In genomic region chr13:73967397-73968165, GRCh38 we compare ENCODE assay signal across 11 cellular contexts.
A peak's percentile ranks its signal among the peaks of the same experiment; 100 is the strongest.
DNase-seq lines count a peak whose midpoint lies in the region; ATAC-seq, FAIRE-seq and TF ChIP-seq lines count a peak whose summit lies in the region.
"Had no signal": no experiment of that assay in that cellular context is flagged by ENCODE, and none has a peak within 500 bp of the region (broad histone marks: within the 10 kb centered on the region; RNA-seq: fewer than 3 reads in every experiment).

No MANE protein-coding gene starts in this region.

- intact Hi-C loops in naive thymus-derived CD4-positive, alpha-beta T cell (cut with micrococcal nuclease): loop anchor here in 1 of 2 donors (2.0 kb wide), 1 partner anchor 13 kb away; no protein-coding TSS in a partner anchor
- intact Hi-C loops in pancreas (cut with DNase I): no loop called here

- no peak overlapping the region for H3K4me3 Mint-ChIP-seq in naive thymus-derived CD4-positive, alpha-beta T cell
- H3K4me3 Mint-ChIP-seq: dendritic cell treated with granulocyte-macrophage colony-stimulating factor and Interleukin-4, amounts not matched to agents 40 ng/mL and 50 ng/mL, for 4 days had no signal

- peak; percentile 100 for ATAC-seq in GM18873 (IDR thresholded peaks at IDR 0.05; ENCODE audit: low FRiP score, unreplicated experiment)
- ATAC-seq in GM21717 (IDR thresholded peaks at IDR 0.05; ENCODE audit: unreplicated experiment): peak; percentile 100
- peak; percentile 100 for ATAC-seq in HG03354 (IDR thresholded peaks at IDR 0.05; ENCODE audit: poor library complexity, severe bottlenecking, unreplicated experiment)
- peak; percentile 51 for ATAC-seq in naive thymus-derived CD4-positive, alpha-beta T cell
- no peak for ATAC-seq in pancreas
- ATAC-seq in omental fat pad (ENCODE audit: low FRiP score): no peak

- TF ChIP-seq CTCF in pancreas (IDR thresholded peaks at IDR 0.05) (no peak), omental fat pad (IDR thresholded peaks at IDR 0.05) (no peak)

- H3K27me3 ChIP-seq in naive thymus-derived CD4-positive, alpha-beta T cell (ENCODE audit: control insufficient read depth in 2 of 2, insufficient read depth in 2 of 2, low read length in 2 of 2): no peaks in the 10 kb centered on the region
- H3K27me3 ChIP-seq in pancreas: no peaks in the 10 kb centered on the region
- H3K27me3 ChIP-seq: SJCRH30 had no signal

- no peak overlapping the region for H3K4me3 ChIP-seq in naive thymus-derived CD4-positive, alpha-beta T cell (ENCODE audit: low read length)
- H3K4me3 ChIP-seq in pancreas: no peak overlapping the region
- H3K4me3 ChIP-seq: SJCRH30 had no signal

- H3K36me3 ChIP-seq in naive thymus-derived CD4-positive, alpha-beta T cell (ENCODE audit: control insufficient read depth in 2 of 3, insufficient read depth in 3 of 3, low read length in 3 of 3): peaks cover 0 to 6% (median 4%) of the 10 kb centered on the region in 3 experiments
- no peaks in the 10 kb centered on the region for H3K36me3 ChIP-seq in pancreas
- H3K36me3 ChIP-seq: SJCRH30 had no signal

- CTCF ChIA-PET in naive thymus-derived CD4-positive, alpha-beta T cell (lab: Charles Lee): interaction anchor here (0.7 kb wide), 1 partner anchor 22 kb away, joined by 4 read pairs; no protein-coding TSS in a partner anchor

- H3K4me1 Mint-ChIP-seq in naive thymus-derived CD4-positive, alpha-beta T cell: peaks cover 15 to 83% (median 78%) of the 10 kb centered on the region in 7 donors

- H3K27ac ChIP-seq in naive thymus-derived CD4-positive, alpha-beta T cell (ENCODE audit: low read depth, low read length): no peak overlapping the region
- H3K27ac ChIP-seq in pancreas: no peak overlapping the region
- H3K27ac ChIP-seq: SJCRH30 had no signal

- FAIRE-seq in pancreas (lab: Jason Lieb, UNC): no peak

- peaks cover 4 to 9% of the 10 kb centered on the region in 2 donors for H3K4me1 ChIP-seq in naive thymus-derived CD4-positive, alpha-beta T cell (ENCODE audit: control insufficient read depth in 2 of 2, insufficient read depth in 2 of 2, low read length in 2 of 2)
- H3K4me1 ChIP-seq in pancreas: peaks cover 0 to 7% (median 0%) of the 10 kb centered on the region in 3 donors
- H3K4me1 ChIP-seq: SJCRH30 had no signal

- no peaks in the 10 kb centered on the region for H3K27me3 Mint-ChIP-seq in naive thymus-derived CD4-positive, alpha-beta T cell
- H3K27me3 Mint-ChIP-seq: dendritic cell treated with granulocyte-macrophage colony-stimulating factor and Interleukin-4, amounts not matched to agents 40 ng/mL and 50 ng/mL, for 4 days had no signal

- 83 to 92% methylated on average over 5 of the region's 5 CpGs for WGBS in pancreas, 2 donors

- no peak for DNase-seq in naive thymus-derived CD4-positive, alpha-beta T cell
- no peak for DNase-seq in stimulated activated CD8-positive, alpha-beta memory T cell treated with anti-CD3 and anti-CD28 coated beads, Interleukin-4, amount 100 ng/mL, for 48 hours
- DNase-seq in pancreas: no peak
- no peak for DNase-seq in omental fat pad (ENCODE audit: low spot score)
- no peak for DNase-seq in SW 1271 (lab: John Stamatoyannopoulos, UW)
- DNase-seq: retina, SJCRH30 had no signal

- no peaks in the 10 kb centered on the region for H3K9me3 Mint-ChIP-seq in naive thymus-derived CD4-positive, alpha-beta T cell
- H3K9me3 Mint-ChIP-seq: dendritic cell treated with granulocyte-macrophage colony-stimulating factor and Interleukin-4, amounts not matched to agents 40 ng/mL and 50 ng/mL, for 4 days had no signal

- H3K9me3 ChIP-seq in naive thymus-derived CD4-positive, alpha-beta T cell (ENCODE audit: control insufficient read depth in 2 of 3, low read length in 3 of 3): no peaks in the 10 kb centered on the region
- no peaks in the 10 kb centered on the region for H3K9me3 ChIP-seq in pancreas
- H3K9me3 ChIP-seq: SJCRH30 had no signal

- H3K36me3 Mint-ChIP-seq in naive thymus-derived CD4-positive, alpha-beta T cell: peaks cover 3 to 38% (median 9%) of the 10 kb centered on the region in 5 donors

- peak overlapping the region in 5 of 9 donors; percentile 3 to 61 (median 17) for H3K27ac Mint-ChIP-seq in naive thymus-derived CD4-positive, alpha-beta T cell
- H3K27ac Mint-ChIP-seq: dendritic cell treated with granulocyte-macrophage colony-stimulating factor and Interleukin-4, amounts not matched to agents 40 ng/mL and 50 ng/mL, for 4 days had no signal

- POLR2A ChIA-PET in naive thymus-derived CD4-positive, alpha-beta T cell (lab: Charles Lee): interaction anchor here (0.8 to 1.5 kb wide), 3 partner anchors 12 to 23 kb away, joined by 3 to 4 read pairs (median 3); no protein-coding TSS in a partner anchor

Comparison
In these comparisons a context has a peak if more than half of its experiments do, and no peak if none do; other contexts are left out.
1. ATAC-seq: peak in GM18873 (single experiment), GM21717 (single experiment), HG03354 (single experiment) and naive thymus-derived CD4-positive, alpha-beta T cell (single experiment); none in pancreas (0 of 4) and omental fat pad (single experiment).